ENCODE assay signal across 17 cellular contexts in the genomic region with DNA sequence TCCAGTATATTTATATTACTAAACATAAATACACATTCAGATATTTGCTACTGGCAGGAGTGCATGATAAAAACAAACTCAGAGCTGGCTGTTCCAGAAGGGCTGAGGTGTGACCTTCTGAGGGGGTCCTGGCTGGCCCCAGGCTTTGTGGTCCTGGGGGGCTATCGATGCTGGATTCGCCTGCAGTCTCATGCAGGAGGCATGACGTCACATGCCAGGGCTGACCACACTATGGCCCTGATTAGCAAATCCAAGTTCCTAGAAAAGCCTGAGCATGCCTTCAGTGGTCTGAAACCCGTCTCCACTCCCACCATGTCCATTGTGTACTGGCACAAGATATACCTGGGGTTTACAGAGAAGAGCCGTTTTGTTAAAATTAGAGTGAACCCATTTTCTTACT.
A peak's percentile ranks its signal among the peaks of the same experiment; 100 is the strongest.
DNase-seq lines count a peak whose midpoint lies in the region; ATAC-seq, FAIRE-seq and TF ChIP-seq lines count a peak whose summit lies in the region.
"Had no signal": no experiment of that assay in that cellular context is flagged by ENCODE, and none has a peak within 500 bp of the region (broad histone marks: within the 10 kb centered on the region; RNA-seq: fewer than 3 reads in every experiment).

No MANE protein-coding gene starts in this region.

- TF ChIP-seq POLR2A in esophagus muscularis mucosa (IDR thresholded peaks at IDR 0.05; ENCODE audit: low read depth): no peak

- CTCF ChIA-PET in CD8-positive, alpha-beta T cell (lab: Charles Lee): no interaction called here

- H3K4me3 ChIP-seq in esophagus muscularis mucosa (no peak overlapping the region), stomach smooth muscle (ENCODE audit: low read length in 2 of 2) (no peak overlapping the region)
- no peak overlapping the region for H3K4me3 ChIP-seq in CD8-positive, alpha-beta T cell (ENCODE audit: low read depth, low read length)

- H3K4me3 Mint-ChIP-seq in T-helper 17 cell (no peak overlapping the region), nephron (no peak overlapping the region)
- no peak overlapping the region for H3K4me3 Mint-ChIP-seq in CD8-positive, alpha-beta T cell
- H3K4me3 Mint-ChIP-seq: B cell; CD4-positive, alpha-beta memory T cell; IgD-negative memory B cell had no signal

- H3K27ac Mint-ChIP-seq in T-helper 17 cell: peak overlapping the region; percentile 19
- H3K27ac Mint-ChIP-seq in nephron: peak overlapping the region in 2 of 3 experiments; percentile 32 to 41
- no peak overlapping the region for H3K27ac Mint-ChIP-seq in CD8-positive, alpha-beta T cell
- H3K27ac Mint-ChIP-seq: B cell; CD4-positive, alpha-beta memory T cell had no signal

- no peak for DNase-seq in T-helper 17 cell
- DNase-seq in esophagus muscularis mucosa (ENCODE audit: extremely low spot score): no peak
- DNase-seq in CD8-positive, alpha-beta T cell: no peak
- no peak for DNase-seq in DMS 273 (lab: John Stamatoyannopoulos, UW; ENCODE audit: unreplicated experiment)
- DNase-seq in D721Med (ENCODE audit: insufficient read length, low spot score): no peak
- DNase-seq in NCI-H1930 (lab: John Stamatoyannopoulos, UW): no peak
- DNase-seq: C1 segment of cervical spinal cord, COR-L47, DMS53, GF-D8 had no signal

- no peak for FAIRE-seq in D721Med (lab: Jason Lieb, UNC)
- FAIRE-seq: A204.1 had no signal

- H3K4me1 ChIP-seq in esophagus muscularis mucosa (peaks cover 36 to 73% (median 67%) of the 10 kb centered on the region in 4 donors), stomach smooth muscle (ENCODE audit: control insufficient read depth, insufficient read depth, low read length) (peaks cover 51% of the 10 kb centered on the region)
- no peaks in the 10 kb centered on the region for H3K4me1 ChIP-seq in CD8-positive, alpha-beta T cell (ENCODE audit: insufficient read depth, low read length)

- H3K27me3 ChIP-seq in esophagus muscularis mucosa (no peaks in the 10 kb centered on the region), stomach smooth muscle (ENCODE audit: control insufficient read depth in 1 of 2, insufficient read depth in 2 of 2, low read length in 2 of 2) (no peaks in the 10 kb centered on the region)
- no peaks in the 10 kb centered on the region for H3K27me3 ChIP-seq in CD8-positive, alpha-beta T cell (ENCODE audit: insufficient read depth, low read length)

- no peaks in the 10 kb centered on the region for H3K36me3 Mint-ChIP-seq in T-helper 17 cell (ENCODE audit: low read depth)
- H3K36me3 Mint-ChIP-seq in nephron (ENCODE audit: low read depth): peaks cover 69% of the 10 kb centered on the region
- H3K36me3 Mint-ChIP-seq in CD8-positive, alpha-beta T cell: no peaks in the 10 kb centered on the region
- H3K36me3 Mint-ChIP-seq: CD4-positive, alpha-beta memory T cell; IgD-negative memory B cell had no signal

- WGBS in esophagus muscularis mucosa: 67% methylated on average over 4 of the region's 5 CpGs

- H3K27ac ChIP-seq in esophagus muscularis mucosa (replicated peaks in 1 of 4) (peak overlapping the region; percentile 71 to 78 (median 74)), stomach smooth muscle (ENCODE audit: low read length) (peak overlapping the region; percentile 64)
- H3K27ac ChIP-seq in CD8-positive, alpha-beta T cell (ENCODE audit: low read depth, low read length): no peak overlapping the region

- TF ChIP-seq CTCF in esophagus muscularis mucosa (IDR thresholded peaks at IDR 0.05) (no peak), nephron (IDR thresholded peaks at IDR 0.05; ENCODE audit: unreplicated experiment in 3 of 3) (no peak), D721Med (IDR thresholded peaks at IDR 0.05; ENCODE audit: insufficient read depth, missing control alignments) (no peak)
- TF ChIP-seq CTCF in CD8-positive, alpha-beta T cell (IDR thresholded peaks at IDR 0.05): no peak

- TF ChIP-seq EP300 in esophagus muscularis mucosa (IDR thresholded peaks at IDR 0.05): no peak

- H3K4me1 Mint-ChIP-seq in T-helper 17 cell (no peaks in the 10 kb centered on the region), nephron (peaks cover 49% of the 10 kb centered on the region)
- no peaks in the 10 kb centered on the region for H3K4me1 Mint-ChIP-seq in CD8-positive, alpha-beta T cell (ENCODE audit: low read depth)
- H3K4me1 Mint-ChIP-seq: CD4-positive, alpha-beta memory T cell had no signal

- no peaks in the 10 kb centered on the region for H3K9me3 Mint-ChIP-seq in nephron
- no peaks in the 10 kb centered on the region for H3K9me3 Mint-ChIP-seq in CD8-positive, alpha-beta T cell
- H3K9me3 Mint-ChIP-seq: CD4-positive, alpha-beta memory T cell had no signal

- POLR2A ChIA-PET in CD8-positive, alpha-beta T cell (lab: Charles Lee): no interaction called here

- no peak overlapping the region for H3K9ac ChIP-seq in stomach smooth muscle (ENCODE audit: low read length in 2 of 2)

- H3K27me3 Mint-ChIP-seq in T-helper 17 cell (peaks cover 25% of the 10 kb centered on the region), nephron (ENCODE audit: low read depth) (no peaks in the 10 kb centered on the region)
- H3K27me3 Mint-ChIP-seq in CD8-positive, alpha-beta T cell (ENCODE audit: low read depth): no peaks in the 10 kb centered on the region

- peaks cover 5 to 98% (median 59%) of the 10 kb centered on the region in 4 donors for H3K36me3 ChIP-seq in esophagus muscularis mucosa
- H3K36me3 ChIP-seq in stomach smooth muscle (ENCODE audit: control insufficient read depth in 2 of 2, insufficient read depth in 2 of 2, low read length in 2 of 2): peaks cover 51 to 55% of the 10 kb centered on the region in 2 donors
- no peaks in the 10 kb centered on the region for H3K36me3 ChIP-seq in CD8-positive, alpha-beta T cell (ENCODE audit: insufficient read depth, low read length)

- no peaks in the 10 kb centered on the region for H3K9me3 ChIP-seq in T-helper 17 cell (ENCODE audit: control insufficient read depth, low read length, poor library complexity, severe bottlenecking)
- no peaks in the 10 kb centered on the region for H3K9me3 ChIP-seq in esophagus muscularis mucosa
- H3K9me3 ChIP-seq in stomach smooth muscle (ENCODE audit: control insufficient read depth in 2 of 2, low read length in 2 of 2): no peaks in the 10 kb centered on the region
- H3K9me3 ChIP-seq in CD8-positive, alpha-beta T cell (ENCODE audit: low read length): no peaks in the 10 kb centered on the region

- ATAC-seq in T-helper 17 cell: no peak
- ATAC-seq in CD8-positive, alpha-beta T cell: no peak
- ATAC-seq: HCT116 had no signal

- intact Hi-C loops in esophagus muscularis mucosa (cut with DNase I): no loop called here
- intact Hi-C loops in CD8-positive, alpha-beta T cell (cut with DNase I, micrococcal nuclease): no loop called here
